8 cellular contexts compared by ENCODE assay signal in the genomic region with DNA sequence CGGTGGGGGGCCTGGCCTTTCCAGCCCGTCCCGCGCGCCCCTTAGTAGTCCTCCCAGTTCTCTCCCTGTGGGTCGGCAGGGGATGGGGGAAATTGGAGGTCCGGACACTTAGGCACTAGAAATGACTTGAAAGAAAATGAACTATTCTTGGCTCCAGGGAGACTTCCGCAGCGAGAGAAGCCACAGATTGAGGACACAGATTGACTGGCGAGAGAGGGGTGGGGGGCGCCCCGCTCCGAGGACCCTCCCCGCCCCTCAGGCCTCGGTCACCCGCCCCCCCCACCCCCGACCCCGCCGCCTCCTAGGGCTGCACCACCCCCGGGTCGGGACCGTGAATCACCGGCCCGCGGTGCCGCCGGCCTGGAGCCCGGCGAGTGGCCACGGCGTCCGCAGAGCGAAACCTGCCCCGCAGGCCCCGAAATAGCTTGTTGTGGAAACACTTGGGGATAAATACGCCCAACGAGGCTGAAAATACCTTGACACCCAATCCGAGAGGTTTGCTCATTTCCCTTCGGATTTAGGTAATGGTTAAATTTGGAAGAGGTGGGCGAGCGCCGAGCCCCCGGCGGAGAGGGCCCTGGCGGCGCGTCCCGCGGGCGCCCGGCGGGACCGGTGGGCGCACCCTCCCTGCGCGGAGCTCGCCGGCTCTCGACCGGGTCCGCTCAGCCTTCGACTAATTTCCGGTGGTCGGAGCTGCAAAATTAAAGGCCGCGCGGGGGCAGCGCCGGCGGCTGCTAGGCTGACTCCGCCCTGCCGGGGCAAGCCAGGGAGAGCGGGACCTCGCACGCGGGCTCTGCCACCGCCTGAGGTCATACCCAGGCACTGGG. TPM values are rescaled to one million over a fixed set of nuclear protein-coding genes. Genes with fewer than 3 reads are reported as not detected.
DNase-seq lines count a peak whose midpoint lies in the region; ATAC-seq, FAIRE-seq and TF ChIP-seq lines count a peak whose summit lies in the region.

Gene GFI1 (minus strand): TSS at position 675 of the 827 bp plus-strand sequence. CDS start 3,438 bp downstream, outside the sequence.

- H3K36me3 ChIP-seq in SU-DHL-6 (ENCODE audit: low read length), result no peaks in the 10 kb centered on the region

- TF ChIP-seq CTCF in A549 (IDR thresholded peaks at IDR 0.05), result no peak
- TF ChIP-seq CTCF in SU-DHL-6 (IDR thresholded peaks at IDR 0.05; ENCODE audit: insufficient read depth, low read length, poor library complexity, severe bottlenecking), result peak; percentile 14
- TF ChIP-seq CTCF in astrocyte of the cerebellum (IDR thresholded peaks at IDR 0.05; ENCODE audit: low read depth, low read length, missing control alignments), result no peak

- in situ Hi-C loops in astrocyte of the cerebellum (cut with HindIII; ENCODE audit: low sequenced_read_pairs), result no loop called here

- ATAC-seq in A549, result peak; percentile 2 to 21; a peak in 1 of 6 replicates
- ATAC-seq in GM18858 (IDR thresholded peaks at IDR 0.05; ENCODE audit: unreplicated experiment), result peak; percentile 28
- peak; percentile 15 for ATAC-seq in HG03103 (IDR thresholded peaks at IDR 0.05; ENCODE audit: low read depth, unreplicated experiment)

- H3K4me3 ChIP-seq in A549 (peak within 1 kb of the TSS; percentile 66), SU-DHL-6 (ENCODE audit: insufficient read depth, low read length, poor library complexity, severe bottlenecking) (peak within 1 kb of the TSS; percentile 70), astrocyte of the cerebellum (ENCODE audit: low read depth, low read length) (peak within 1 kb of the TSS; percentile 50)

- peaks cover 16% of the 10 kb centered on the region for H3F3A ChIP-seq in SU-DHL-6 (ENCODE audit: insufficient read depth)

- H3K4me2 ChIP-seq in A549 (peak within 1 kb of the TSS; percentile 99), SU-DHL-6 (ENCODE audit: low read depth, low read length, poor library complexity, severe bottlenecking) (peak within 1 kb of the TSS; percentile 88)

- H3K4me1 ChIP-seq in A549, result peaks cover 28% of the 10 kb centered on the region; the same call in 2 of the 3 replicates

- H2AFZ ChIP-seq in SU-DHL-6 (ENCODE audit: low read depth, low read length, severe bottlenecking), result peak within 1 kb of the TSS; percentile 97

- CTCF ChIA-PET in A549 (lab: Yijun Ruan, JAX), result interaction anchor here (0.6 to 2.5 kb wide), 5 partner anchors 8 to 318 kb away, joined by 3 to 11 read pairs (median 3); no protein-coding TSS in a partner anchor

- no peaks in the 10 kb centered on the region for H3K27me3 ChIP-seq in SU-DHL-6 (ENCODE audit: low read length)

- WGBS in A549 (ENCODE audit: missing lambda C conversion rate), result 0% methylated on average over 4 of the region's 77 CpGs

- no peaks in the 10 kb centered on the region for H3K79me2 ChIP-seq in SU-DHL-6 (ENCODE audit: insufficient read depth, low read length)

- DNase-seq in A549 (ENCODE audit: low read depth in 1 of 2, low spot score in 1 of 2) (no peak), astrocyte of the cerebellum (ENCODE audit: low read depth) (no peak), left kidney (ENCODE audit: low read depth, low spot score) (peak; percentile 69), epidermal melanocyte (ENCODE audit: insufficient read length, low spot score) (no peak)
- peak; percentile 54 for DNase-seq in stimulated activated CD8-positive, alpha-beta memory T cell treated with anti-CD3 and anti-CD28 coated beads, Interleukin-12 subunit alpha, Interleukin-12 subunit beta, amount 100 ng/mL, for 24 hours (ENCODE audit: extremely low read depth)

- no peak for TF ChIP-seq RAD21 in A549 (conservative IDR thresholded peaks at IDR 0.05 in 1 of 2, IDR thresholded peaks at IDR 0.05 in 1 of 2)

- H4K20me1 ChIP-seq in SU-DHL-6 (ENCODE audit: low read depth, low read length), result no peaks in the 10 kb centered on the region

- TF ChIP-seq EP300 in A549 (IDR thresholded peaks at IDR 0.05), result no peak

- H3K27ac ChIP-seq in A549 (peak within 1 kb of the TSS; percentile 35 to 73; a peak in 3 of 6 replicates), SU-DHL-6 (ENCODE audit: low read depth, low read length) (peak within 1 kb of the TSS; percentile 76)

- no peaks in the 10 kb centered on the region for H3K9me3 ChIP-seq in A549
- H3K9me3 ChIP-seq in SU-DHL-6 (ENCODE audit: insufficient read depth, low read length), result no peaks in the 10 kb centered on the region

- peak within 1 kb of the TSS; percentile 69 for H3K9ac ChIP-seq in SU-DHL-6 (ENCODE audit: low read length)

- no peak for FAIRE-seq in A549 (lab: Jason Lieb, UNC)

- no peak for TF ChIP-seq POLR2A in A549 (IDR thresholded peaks at IDR 0.05; ENCODE audit: low read length)

- POLR2A ChIA-PET in A549 (lab: Yijun Ruan, JAX), result no interaction called here

- H3K9me2 ChIP-seq in SU-DHL-6 (replicated peaks; ENCODE audit: insufficient read depth, low read length), result no peaks in the 10 kb centered on the region

TF ChIP-seq in A549, 52 proteins besides CTCF, POLR2A, EP300 and RAD21:
- no peak for TF ChIP-seq MAZ (IDR thresholded peaks at IDR 0.05; ENCODE audit: borderline replicate concordance, low read depth, low read length)
- TF ChIP-seq, protein P1, sequence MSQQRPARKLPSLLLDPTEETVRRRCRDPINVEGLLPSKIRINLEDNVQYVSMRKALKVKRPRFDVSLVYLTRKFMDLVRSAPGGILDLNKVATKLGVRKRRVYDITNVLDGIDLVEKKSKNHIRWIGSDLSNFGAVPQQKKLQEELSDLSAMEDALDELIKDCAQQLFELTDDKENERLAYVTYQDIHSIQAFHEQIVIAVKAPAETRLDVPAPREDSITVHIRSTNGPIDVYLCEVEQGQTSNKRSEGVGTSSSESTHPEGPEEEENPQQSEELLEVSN (IDR thresholded peaks at IDR 0.05; ENCODE audit: borderline replicate concordance, low read depth), result peak; percentile 54; the same call in 1 of the 2 replicates
- no peak for TF ChIP-seq PHF8 (IDR thresholded peaks at IDR 0.05; ENCODE audit: borderline replicate concordance, low read depth)
- TF ChIP-seq ZNF302 (CRISPR knock-in tag; IDR thresholded peaks at IDR 0.05), result no peak
- no peak for TF ChIP-seq EHF (CRISPR knock-in tag; IDR thresholded peaks at IDR 0.05)
- TF ChIP-seq GATA3 (IDR thresholded peaks at IDR 0.05; ENCODE audit: borderline replicate concordance), result no peak
- no peak for TF ChIP-seq JUN (IDR thresholded peaks at IDR 0.05)
- TF ChIP-seq MAX (IDR thresholded peaks at IDR 0.05), result 0 out of 2 replicates have a peak, but pooled peaks have one; percentile 21

RNA-seq across cellular contexts. Expression of gene GFI1, which starts in this region (rescaled TPM):
- polyA plus RNA-seq in A549 (2011; rRNA removed) (0.15 and 0.18 TPM in 2 replicates), A549 (2017; fragmentation: RNase III; extraction: RNeasy Plus Mini Kit Qiagen cat#74134 plus additional on column Dnase treatment) (0.04 to 0.08 TPM (median 0.08 TPM) in 3 replicates)
- 0.15 and 0.18 TPM in 2 replicates for polyA plus RNA-seq in A549 (2012; cell fraction: cytosol; rRNA removed)
- 0.35 and 0.47 TPM in 2 replicates for polyA plus RNA-seq in A549 (2012; cell fraction: nucleus; rRNA removed)
- polyA minus RNA-seq in A549 (2011; rRNA and poly(A)+ RNA removed), result 0.08 and 0.63 TPM in 2 replicates

Comparison
In these comparisons a context has a peak if more than half of its experiments do, and no peak if none do; other contexts are left out.
1. Peak in ATAC-seq, H3K4me3 ChIP-seq, H3K27ac ChIP-seq and H3K4me2 ChIP-seq in A549; RNA of the gene not detected or under 1 TPM.
2. DNase-seq: peak in left kidney (single experiment) and stimulated activated CD8-positive, alpha-beta memory T cell treated with anti-CD3 and anti-CD28 coated beads, Interleukin-12 subunit alpha, Interleukin-12 subunit beta, amount 100 ng/mL, for 24 hours (single experiment); none in A549 (0 of 2), astrocyte of the cerebellum (single experiment) and epidermal melanocyte (single experiment).
3. Peak in every context shown above with its lines, with median percentiles within 50 percentile points of each other: ATAC-seq and H3K4me3 ChIP-seq.